In the genomic region with DNA sequence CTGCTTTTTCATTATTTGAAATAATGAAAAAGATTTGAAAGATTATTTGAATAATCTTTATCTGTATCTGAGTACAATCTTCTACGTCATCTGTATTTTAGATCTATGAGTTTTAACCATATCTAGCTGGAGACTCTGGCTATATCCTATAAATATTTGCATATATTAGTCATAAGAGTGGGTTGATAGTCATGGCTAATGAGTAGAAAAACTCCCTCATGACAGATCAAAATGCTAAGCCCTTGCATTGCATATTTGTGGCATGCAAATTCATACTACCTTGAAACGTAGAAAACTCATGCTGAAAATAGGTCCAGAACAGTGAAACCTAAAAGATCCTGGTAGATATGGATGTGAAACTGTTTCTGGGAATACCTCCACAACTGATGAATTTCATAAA, we compare ENCODE assay signal across 18 cellular contexts.
A peak's percentile ranks its signal among the peaks of the same experiment; 100 is the strongest.
DNase-seq lines count a peak whose midpoint lies in the region; ATAC-seq and TF ChIP-seq lines count a peak whose summit lies in the region.
"Had no signal": no experiment of that assay in that cellular context is flagged by ENCODE, and none has a peak within 500 bp of the region (broad histone marks: within the 10 kb centered on the region; RNA-seq: fewer than 3 reads in every experiment).

No MANE protein-coding gene starts in this region.

- intact Hi-C loops in transverse colon (cut with DNase I; ENCODE audit: low total_unique reads): no loop called here

- TF ChIP-seq EP300 in transverse colon (IDR thresholded peaks at IDR 0.05; ENCODE audit: low read depth): no peak

- H3K4me1 Mint-ChIP-seq in memory B cell (no peaks in the 10 kb centered on the region), chondrocyte (ENCODE audit: low read depth) (no peaks in the 10 kb centered on the region)
- H3K4me1 Mint-ChIP-seq: B cell; CD4-positive, CD25-positive, alpha-beta regulatory T cell; H9 had no signal

- no peak overlapping the region for H3K27ac ChIP-seq in transverse colon
- H3K27ac ChIP-seq: KMS-11, RWPE1, SJSA1 had no signal

- H3K4me1 ChIP-seq in adipocyte (ENCODE audit: control insufficient read depth, insufficient read depth, low read length) (no peaks in the 10 kb centered on the region), transverse colon (no peaks in the 10 kb centered on the region)
- H3K4me1 ChIP-seq: SJSA1 had no signal

- WGBS in transverse colon (ENCODE audit: low coverage in 1 of 2), 2 donors: 66 to 75% methylated on average over 2 of the region's 2 CpGs

- peak; percentile 57 for ATAC-seq in GM18502 (IDR thresholded peaks at IDR 0.05; ENCODE audit: poor library complexity, unreplicated experiment)
- ATAC-seq in memory B cell (ENCODE audit: low read depth): peak; percentile 19

- no peak overlapping the region for H3K27ac Mint-ChIP-seq in memory B cell
- no peak overlapping the region for H3K27ac Mint-ChIP-seq in chondrocyte (ENCODE audit: unreplicated experiment)
- H3K27ac Mint-ChIP-seq: B cell; CD4-positive, CD25-positive, alpha-beta regulatory T cell; H9 had no signal

- DNase-seq in HS-5 (ENCODE audit: low read depth): peak; percentile 31
- DNase-seq in adipocyte (ENCODE audit: low read depth): peak; percentile 6
- DNase-seq in memory B cell (ENCODE audit: low spot score in 2 of 2): no peak
- no peak for DNase-seq in chondrocyte (ENCODE audit: low spot score)
- DNase-seq in transverse colon: no peak
- DNase-seq in SHP77 (lab: John Stamatoyannopoulos, UW): no peak
- DNase-seq in cerebellar nuclear complex (lab: John Stamatoyannopoulos, UW): no peak
- DNase-seq: CD4-positive, CD25-positive, alpha-beta regulatory T cell; H9; MM.1S; NCI-H1105 treated with DMSO at 0.1 percent for 48 hours; NCI-H187; SW 1271 had no signal

- H3K9me3 ChIP-seq in adipocyte (ENCODE audit: control insufficient read depth, low read length) (no peaks in the 10 kb centered on the region), transverse colon (no peaks in the 10 kb centered on the region)
- H3K9me3 ChIP-seq: SJSA1 had no signal

- H3K36me3 Mint-ChIP-seq in memory B cell: no peaks in the 10 kb centered on the region
- no peaks in the 10 kb centered on the region for H3K36me3 Mint-ChIP-seq in chondrocyte (ENCODE audit: low read depth)
- H3K36me3 Mint-ChIP-seq: CD4-positive, CD25-positive, alpha-beta regulatory T cell had no signal

- TF ChIP-seq POLR2A in transverse colon (IDR thresholded peaks at IDR 0.05): no peak

- H3K27me3 ChIP-seq in adipocyte (replicated peaks; ENCODE audit: control insufficient read depth, insufficient read depth, low read length): no peaks in the 10 kb centered on the region
- H3K27me3 ChIP-seq in transverse colon: no peaks in the 10 kb centered on the region
- H3K27me3 ChIP-seq: SJSA1 had no signal

- H3K9ac ChIP-seq in adipocyte (ENCODE audit: low read length): no peak overlapping the region
- H3K9ac ChIP-seq: KMS-11 had no signal

- H3K9me3 Mint-ChIP-seq in memory B cell (peaks cover 2% of the 10 kb centered on the region), chondrocyte (ENCODE audit: low read depth) (peaks cover 3% of the 10 kb centered on the region)
- H3K9me3 Mint-ChIP-seq: H9 had no signal

- H3K4me3 ChIP-seq in adipocyte (ENCODE audit: low read length) (no peak overlapping the region), transverse colon (no peak overlapping the region)
- H3K4me3 ChIP-seq: SJSA1 had no signal

- H3K27me3 Mint-ChIP-seq in memory B cell: no peaks in the 10 kb centered on the region
- peaks cover 2% of the 10 kb centered on the region for H3K27me3 Mint-ChIP-seq in chondrocyte (ENCODE audit: low read depth)
- H3K27me3 Mint-ChIP-seq: B cell; CD4-positive, CD25-positive, alpha-beta regulatory T cell had no signal

- H3K4me3 Mint-ChIP-seq in memory B cell: no peak overlapping the region
- H3K4me3 Mint-ChIP-seq in chondrocyte (ENCODE audit: unreplicated experiment): no peak overlapping the region
- H3K4me3 Mint-ChIP-seq: B cell; CD4-positive, CD25-positive, alpha-beta regulatory T cell; H9 had no signal

- TF ChIP-seq CTCF in chondrocyte (IDR thresholded peaks at IDR 0.05) (no peak), transverse colon (IDR thresholded peaks at IDR 0.05) (no peak)

- H3K36me3 ChIP-seq in adipocyte (ENCODE audit: control insufficient read depth, insufficient read depth, low read length, severe bottlenecking): no peaks in the 10 kb centered on the region
- H3K36me3 ChIP-seq in transverse colon: no peaks in the 10 kb centered on the region
- H3K36me3 ChIP-seq: SJSA1 had no signal

- in situ Hi-C loops in transverse colon (cut with MboI; ENCODE audit: low pct_ligation_motif_present in 1 of 4, low pct_unique_long_range_greater_than_20kb in 1 of 4, low sequenced_read_pairs in 3 of 4): no loop called here

Comparison
In these comparisons a context has a peak if more than half of its experiments do, and no peak if none do; other contexts are left out.
1. DNase-seq: peak in HS-5 (single experiment) and adipocyte (single experiment); none in memory B cell (0 of 2), chondrocyte (single experiment), transverse colon (single experiment), SHP77 (0 of 2) and cerebellar nuclear complex (0 of 2).